ENCODE assay signal across 8 cellular contexts in the genomic region with DNA sequence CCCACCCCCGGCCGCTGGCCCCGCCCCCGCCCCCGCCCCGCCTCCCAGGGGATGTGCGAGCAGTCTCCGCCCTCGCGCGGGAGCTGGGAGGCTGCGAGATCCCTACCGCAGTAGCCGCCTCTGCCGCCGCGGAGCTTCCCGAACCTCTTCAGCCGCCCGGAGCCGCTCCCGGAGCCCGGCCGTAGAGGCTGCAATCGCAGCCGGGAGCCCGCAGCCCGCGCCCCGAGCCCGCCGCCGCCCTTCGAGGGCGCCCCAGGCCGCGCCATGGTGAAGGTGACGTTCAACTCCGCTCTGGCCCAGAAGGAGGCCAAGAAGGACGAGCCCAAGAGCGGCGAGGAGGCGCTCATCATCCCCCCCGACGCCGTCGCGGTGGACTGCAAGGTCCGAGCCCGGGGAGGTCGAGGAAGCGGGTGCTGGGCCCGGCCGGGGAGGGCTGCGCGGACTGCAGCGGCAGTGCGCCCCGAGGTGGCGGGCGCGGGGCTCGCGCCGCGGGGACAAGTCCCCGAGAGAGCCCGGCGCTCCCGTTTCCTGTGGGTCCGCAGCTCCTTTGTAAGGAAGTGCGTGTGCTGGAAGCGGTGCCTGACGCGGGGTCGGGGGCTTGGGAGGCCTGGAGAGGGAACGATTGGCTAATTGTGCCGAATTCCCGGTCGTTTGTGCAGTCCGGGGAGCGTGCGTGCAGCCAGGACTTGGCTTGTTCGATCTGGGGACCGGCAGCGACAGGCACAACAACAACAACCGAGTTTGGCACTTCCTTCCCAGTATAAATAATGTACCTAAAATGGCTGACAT. TPM values are rescaled to one million over a fixed set of nuclear protein-coding genes. Genes with fewer than 3 reads are reported as not detected.
DNase-seq lines count a peak whose midpoint lies in the region; ATAC-seq and TF ChIP-seq lines count a peak whose summit lies in the region.

Gene ITM2B (plus strand): TSS at position 110 of the 789 bp plus-strand sequence. CDS start 155 bp downstream, at position 265.

- TF ChIP-seq CTCF in SU-DHL-6 (IDR thresholded peaks at IDR 0.05; ENCODE audit: insufficient read depth, low read length, poor library complexity, severe bottlenecking) (peak; percentile 61), heart left ventricle (IDR thresholded peaks at IDR 0.05) (peak in 11 of 12 donors; percentile 28 to 64 (median 48))

- peak within 1 kb of the TSS; percentile 75 for H3K4me2 ChIP-seq in SU-DHL-6 (ENCODE audit: low read depth, low read length, poor library complexity, severe bottlenecking)

- peak; percentile 67 to 94 for TF ChIP-seq POLR2A in heart left ventricle (IDR thresholded peaks at IDR 0.05)

- no peaks in the 10 kb centered on the region for H3K9me3 ChIP-seq in KOPT-K1 (ENCODE audit: insufficient read depth, low read length, poor library complexity, severe bottlenecking)
- H3K9me3 ChIP-seq in SU-DHL-6 (ENCODE audit: insufficient read depth, low read length): no peaks in the 10 kb centered on the region
- no peaks in the 10 kb centered on the region for H3K9me3 ChIP-seq in adipocyte (ENCODE audit: control insufficient read depth, low read length)
- H3K9me3 ChIP-seq in heart left ventricle: no peaks in the 10 kb centered on the region

- H3K36me3 ChIP-seq in KOPT-K1 (ENCODE audit: insufficient read depth, low read length) (peaks cover 38% of the 10 kb centered on the region), SU-DHL-6 (ENCODE audit: low read length) (no peaks in the 10 kb centered on the region), adipocyte (ENCODE audit: control insufficient read depth, insufficient read depth, low read length, severe bottlenecking) (no peaks in the 10 kb centered on the region), heart left ventricle (peaks cover 0 to 18% (median 0%) of the 10 kb centered on the region in 9 donors), urinary bladder (ENCODE audit: insufficient read depth) (no peaks in the 10 kb centered on the region)

- peaks cover 6% of the 10 kb centered on the region; the same call in 1 of the 2 replicates for H3F3A ChIP-seq in SU-DHL-6 (ENCODE audit: insufficient read depth)

- DNase-seq in EH (ENCODE audit: low read depth) (peak; percentile 77), adipocyte (ENCODE audit: low read depth) (peak; percentile 86), heart left ventricle (peak; percentile 84 to 91 (median 87)), posterior cingulate gyrus (peak; percentile 68 to 97 (median 80))

- intact Hi-C loops in heart left ventricle (cut with DNase I) (loop anchor here (2.0 to 10.0 kb wide), 11 partner anchors 69 to 352 kb away; partner anchors contain the start of genes MED4 (in 7 of the 10), RB1 (in 2 of the 10) and RCBTB2 (in 1 of the 10)), posterior cingulate gyrus (cut with DNase I) (loop anchor here (2.0 to 10.0 kb wide), 4 partner anchors 70 to 352 kb away; partner anchors contain the start of genes MED4 and RB1)

- H3K9me2 ChIP-seq in SU-DHL-6 (replicated peaks; ENCODE audit: insufficient read depth, low read length): no peaks in the 10 kb centered on the region

- no peaks in the 10 kb centered on the region for H4K20me1 ChIP-seq in SU-DHL-6 (ENCODE audit: low read depth, low read length)

- H3K79me2 ChIP-seq in SU-DHL-6 (ENCODE audit: insufficient read depth, low read length): no peaks in the 10 kb centered on the region

- H3K4me3 ChIP-seq in SU-DHL-6 (ENCODE audit: insufficient read depth, low read length, poor library complexity, severe bottlenecking): peak within 1 kb of the TSS; percentile 73
- H3K4me3 ChIP-seq in adipocyte (ENCODE audit: low read length): peak within 1 kb of the TSS; percentile 98
- H3K4me3 ChIP-seq in heart left ventricle: peak within 1 kb of the TSS; percentile 84 to 100 (median 96)
- peak within 1 kb of the TSS; percentile 97 for H3K4me3 ChIP-seq in urinary bladder (ENCODE audit: low read depth, low read length)

- 0 to 1% (median 0%) methylated on average over 5 to 87 of the region's 87 CpGs for WGBS in heart left ventricle, 4 donors
- whole genome bisulfite sequencing in urinary bladder: under 1% methylated on average over 87 of the region's 87 CpGs

- H2AFZ ChIP-seq in SU-DHL-6 (ENCODE audit: low read depth, low read length, severe bottlenecking): peak within 1 kb of the TSS; percentile 88

- H3K27ac ChIP-seq in KOPT-K1 (ENCODE audit: low read depth, low read length, poor library complexity, severe bottlenecking) (peak within 1 kb of the TSS; percentile 94), SU-DHL-6 (ENCODE audit: low read depth, low read length) (0 out of 2 replicates have a peak within 1 kb of the TSS, but pooled peaks have one; percentile 17), heart left ventricle (peak within 1 kb of the TSS; percentile 99 to 100 (median 100)), urinary bladder (ENCODE audit: low read depth) (peak within 1 kb of the TSS; percentile 100)

- H3K9ac ChIP-seq in SU-DHL-6 (ENCODE audit: low read length) (peak within 1 kb of the TSS; percentile 84), adipocyte (ENCODE audit: low read length) (peak within 1 kb of the TSS; percentile 98)

- H3K4me1 ChIP-seq in adipocyte (ENCODE audit: control insufficient read depth, insufficient read depth, low read length): peaks cover 56% of the 10 kb centered on the region
- peaks cover 6 to 59% (median 40%) of the 10 kb centered on the region in 12 donors for H3K4me1 ChIP-seq in heart left ventricle
- H3K4me1 ChIP-seq in urinary bladder (ENCODE audit: insufficient read depth): peaks cover 2% of the 10 kb centered on the region

- ATAC-seq in GM21619 (IDR thresholded peaks at IDR 0.05; ENCODE audit: unreplicated experiment) (peak; percentile 54), heart left ventricle (peak; percentile 68 to 95 (median 88))

- no peaks in the 10 kb centered on the region for H3K27me3 ChIP-seq in SU-DHL-6 (ENCODE audit: low read length)
- no peaks in the 10 kb centered on the region for H3K27me3 ChIP-seq in adipocyte (replicated peaks; ENCODE audit: control insufficient read depth, insufficient read depth, low read length)
- no peaks in the 10 kb centered on the region for H3K27me3 ChIP-seq in heart left ventricle

RNA-seq across cellular contexts. Expression of gene ITM2B, which starts in this region (rescaled TPM):
- total RNA-seq in heart left ventricle (100 to 1,000 TPM; 402 to 772 (median 504) TPM), urinary bladder (509 TPM)
- polyA plus RNA-seq in heart left ventricle (100 to 1,000 TPM; 255 to 338 TPM), urinary bladder (657 TPM)

Comparison
In these comparisons a context has a peak if more than half of its experiments do, and no peak if none do; other contexts are left out.
1. Peak in every context shown above with its lines: DNase-seq, ATAC-seq, H3K4me3 ChIP-seq and H3K27ac ChIP-seq.
2. H3K27ac ChIP-seq: peak in every context shown above with its lines; median percentile 100 in heart left ventricle; 100 in urinary bladder; 94 in KOPT-K1; 17 in SU-DHL-6.